In the genomic region with DNA sequence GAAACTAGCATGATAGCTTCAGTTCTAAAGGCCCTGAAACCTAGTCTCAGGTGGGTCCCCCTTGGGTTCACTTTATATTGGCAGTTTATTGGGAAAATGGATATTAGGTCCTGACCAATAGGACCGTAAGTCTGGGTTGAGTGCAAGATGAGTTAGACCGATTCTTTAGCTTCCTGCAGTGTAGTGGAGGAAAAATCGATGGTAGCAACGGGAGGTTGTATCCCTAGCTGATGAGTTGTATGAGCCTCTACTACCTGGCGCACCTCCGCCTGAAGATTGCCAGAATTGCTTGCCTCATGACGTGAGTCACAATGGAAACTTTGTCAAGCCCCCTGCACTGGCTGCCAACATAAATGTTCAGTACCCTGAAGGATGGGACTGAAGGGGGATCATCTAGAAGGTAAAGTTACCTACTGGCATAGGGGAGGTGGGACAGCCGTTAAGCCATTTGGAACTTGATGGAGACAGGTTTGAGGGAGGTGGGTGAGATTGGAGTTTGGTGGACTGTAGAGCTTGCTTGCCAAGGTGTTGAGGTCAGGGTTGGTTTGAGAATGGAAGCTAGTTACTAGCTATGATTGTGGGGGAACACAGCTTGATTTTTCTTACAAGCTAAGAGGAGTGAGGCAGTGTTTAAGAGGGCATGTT, we compare ENCODE assay signal across 1 cellular context.
A peak's percentile ranks its signal among the peaks of the same experiment; 100 is the strongest.
TF ChIP-seq lines count a peak whose summit lies in the region.

No MANE protein-coding gene starts in this region.

TF ChIP-seq in K562, 482 proteins besides CTCF, POLR2A, EP300 and RAD21 (continued from another document and continues in another):
- TF ChIP-seq ZNF407 (IDR thresholded peaks at IDR 0.05; ENCODE audit: low read depth) (no peak), POU5F1 (IDR thresholded peaks at IDR 0.05; ENCODE audit: borderline replicate concordance, low read depth, low read length, partially characterized antibody) (no peak), PTTG1 (tag; IDR thresholded peaks at IDR 0.05; ENCODE audit: low read depth) (no peak), GTF3C2 (IDR thresholded peaks at IDR 0.05; ENCODE audit: borderline replicate concordance, extremely low read depth, insufficient read length) (no peak), FOXA3 (CRISPR knock-in tag; conservative IDR thresholded peaks at IDR 0.05 in 1 of 2, IDR thresholded peaks at IDR 0.05 in 1 of 2) (no peak), POLR2H (tag; IDR thresholded peaks at IDR 0.05; ENCODE audit: low read depth) (no peak), ZNF384 (IDR thresholded peaks at IDR 0.05; ENCODE audit: low read depth, low read length) (no peak), FIP1L1 (IDR thresholded peaks at IDR 0.05; ENCODE audit: low read depth, low read length, poor library complexity, severe bottlenecking) (peak; percentile 4), ZNF232 (CRISPR knock-in tag; IDR thresholded peaks at IDR 0.05) (no peak)
- TF ChIP-seq, protein P1, sequence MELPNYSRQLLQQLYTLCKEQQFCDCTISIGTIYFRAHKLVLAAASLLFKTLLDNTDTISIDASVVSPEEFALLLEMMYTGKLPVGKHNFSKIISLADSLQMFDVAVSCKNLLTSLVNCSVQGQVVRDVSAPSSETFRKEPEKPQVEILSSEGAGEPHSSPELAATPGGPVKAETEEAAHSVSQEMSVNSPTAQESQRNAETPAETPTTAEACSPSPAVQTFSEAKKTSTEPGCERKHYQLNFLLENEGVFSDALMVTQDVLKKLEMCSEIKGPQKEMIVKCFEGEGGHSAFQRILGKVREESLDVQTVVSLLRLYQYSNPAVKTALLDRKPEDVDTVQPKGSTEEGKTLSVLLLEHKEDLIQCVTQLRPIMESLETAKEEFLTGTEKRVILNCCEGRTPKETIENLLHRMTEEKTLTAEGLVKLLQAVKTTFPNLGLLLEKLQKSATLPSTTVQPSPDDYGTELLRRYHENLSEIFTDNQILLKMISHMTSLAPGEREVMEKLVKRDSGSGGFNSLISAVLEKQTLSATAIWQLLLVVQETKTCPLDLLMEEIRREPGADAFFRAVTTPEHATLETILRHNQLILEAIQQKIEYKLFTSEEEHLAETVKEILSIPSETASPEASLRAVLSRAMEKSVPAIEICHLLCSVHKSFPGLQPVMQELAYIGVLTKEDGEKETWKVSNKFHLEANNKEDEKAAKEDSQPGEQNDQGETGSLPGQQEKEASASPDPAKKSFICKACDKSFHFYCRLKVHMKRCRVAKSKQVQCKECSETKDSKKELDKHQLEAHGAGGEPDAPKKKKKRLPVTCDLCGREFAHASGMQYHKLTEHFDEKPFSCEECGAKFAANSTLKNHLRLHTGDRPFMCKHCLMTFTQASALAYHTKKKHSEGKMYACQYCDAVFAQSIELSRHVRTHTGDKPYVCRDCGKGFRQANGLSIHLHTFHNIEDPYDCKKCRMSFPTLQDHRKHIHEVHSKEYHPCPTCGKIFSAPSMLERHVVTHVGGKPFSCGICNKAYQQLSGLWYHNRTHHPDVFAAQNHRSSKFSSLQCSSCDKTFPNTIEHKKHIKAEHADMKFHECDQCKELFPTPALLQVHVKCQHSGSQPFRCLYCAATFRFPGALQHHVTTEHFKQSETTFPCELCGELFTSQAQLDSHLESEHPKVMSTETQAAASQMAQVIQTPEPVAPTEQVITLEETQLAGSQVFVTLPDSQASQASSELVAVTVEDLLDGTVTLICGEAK (IDR thresholded peaks at IDR 0.05), result peak; percentile 52; the same call in 1 of the 2 replicates
- TF ChIP-seq, protein P1 (CRISPR knock-in tag; IDR thresholded peaks at IDR 0.05), result no peak
- TF ChIP-seq, protein P2, sequence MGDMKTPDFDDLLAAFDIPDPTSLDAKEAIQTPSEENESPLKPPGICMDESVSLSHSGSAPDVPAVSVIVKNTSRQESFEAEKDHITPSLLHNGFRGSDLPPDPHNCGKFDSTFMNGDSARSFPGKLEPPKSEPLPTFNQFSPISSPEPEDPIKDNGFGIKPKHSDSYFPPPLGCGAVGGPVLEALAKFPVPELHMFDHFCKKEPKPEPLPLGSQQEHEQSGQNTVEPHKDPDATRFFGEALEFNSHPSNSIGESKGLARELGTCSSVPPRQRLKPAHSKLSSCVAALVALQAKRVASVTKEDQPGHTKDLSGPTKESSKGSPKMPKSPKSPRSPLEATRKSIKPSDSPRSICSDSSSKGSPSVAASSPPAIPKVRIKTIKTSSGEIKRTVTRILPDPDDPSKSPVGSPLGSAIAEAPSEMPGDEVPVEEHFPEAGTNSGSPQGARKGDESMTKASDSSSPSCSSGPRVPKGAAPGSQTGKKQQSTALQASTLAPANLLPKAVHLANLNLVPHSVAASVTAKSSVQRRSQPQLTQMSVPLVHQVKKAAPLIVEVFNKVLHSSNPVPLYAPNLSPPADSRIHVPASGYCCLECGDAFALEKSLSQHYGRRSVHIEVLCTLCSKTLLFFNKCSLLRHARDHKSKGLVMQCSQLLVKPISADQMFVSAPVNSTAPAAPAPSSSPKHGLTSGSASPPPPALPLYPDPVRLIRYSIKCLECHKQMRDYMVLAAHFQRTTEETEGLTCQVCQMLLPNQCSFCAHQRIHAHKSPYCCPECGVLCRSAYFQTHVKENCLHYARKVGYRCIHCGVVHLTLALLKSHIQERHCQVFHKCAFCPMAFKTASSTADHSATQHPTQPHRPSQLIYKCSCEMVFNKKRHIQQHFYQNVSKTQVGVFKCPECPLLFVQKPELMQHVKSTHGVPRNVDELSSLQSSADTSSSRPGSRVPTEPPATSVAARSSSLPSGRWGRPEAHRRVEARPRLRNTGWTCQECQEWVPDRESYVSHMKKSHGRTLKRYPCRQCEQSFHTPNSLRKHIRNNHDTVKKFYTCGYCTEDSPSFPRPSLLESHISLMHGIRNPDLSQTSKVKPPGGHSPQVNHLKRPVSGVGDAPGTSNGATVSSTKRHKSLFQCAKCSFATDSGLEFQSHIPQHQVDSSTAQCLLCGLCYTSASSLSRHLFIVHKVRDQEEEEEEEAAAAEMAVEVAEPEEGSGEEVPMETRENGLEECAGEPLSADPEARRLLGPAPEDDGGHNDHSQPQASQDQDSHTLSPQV (IDR thresholded peaks at IDR 0.05), result no peak
